In genomic region chr11:19378814-19379213, GRCh38 we compare ENCODE assay signal across 20 cellular contexts.
"Had no signal": no experiment of that assay in that cellular context is flagged by ENCODE, and none has a peak within 500 bp of the region (broad histone marks: within the 10 kb centered on the region; RNA-seq: fewer than 3 reads in every experiment).

No MANE protein-coding gene starts in this region.

- H3K9me3 ChIP-seq: psoas muscle, right lobe of liver, testis had no signal

- H3K4me1 ChIP-seq: psoas muscle, right lobe of liver had no signal

- ATAC-seq: activated T-cell treated with anti-CD3 and anti-CD28 coated beads, Interleukin-2, amount 50 U/mL, for 4 hours; psoas muscle; right lobe of liver; stimulated activated memory B cell treated with anti-CD40 and anti-IgM and Interleukin-4, amounts not matched to agents 10 μg/mL and 1 μg/mL and 100 μg/mL, for 72 hours had no signal

- DNase-seq: activated CD4-positive, alpha-beta T cell treated with anti-CD3 and anti-CD28 coated beads, Interleukin-2, amount 50 U/mL, for 1 hour; activated CD4-positive, CD25-positive, alpha-beta regulatory T cell treated with anti-CD3 and anti-CD28 coated beads, Interleukin-2, amount 50 U/mL, for 72 hours; activated CD8-positive, alpha-beta memory T cell treated with anti-CD3 and anti-CD28 coated beads, Interleukin-2, amount 50 U/mL, for 4 hours; activated naive CD4-positive, alpha-beta T cell treated with anti-CD3 and anti-CD28 coated beads for 36 hours; activated T-cell treated with anti-CD3 and anti-CD28 coated beads, Interleukin-2, amount 50 U/mL, for 4 hours; aorta; brain microvascular endothelial cell; erythroblast; foreskin fibroblast; midbrain; right lobe of liver; stimulated activated CD4-positive, alpha-beta T cell treated with anti-CD3 and anti-CD28 coated beads, Interleukin-4, amount 100 ng/mL, for 1 hour; T-helper 2 cell; testis had no signal

- H3K36me3 ChIP-seq: brain microvascular endothelial cell, right lobe of liver had no signal

- H3K27me3 ChIP-seq: brain microvascular endothelial cell, right lobe of liver, testis had no signal

- H3K4me3 ChIP-seq: coronary artery, lung, psoas muscle, right lobe of liver, smooth muscle cell, testis had no signal

- H3K4me2 ChIP-seq: smooth muscle cell had no signal

- H3K27ac ChIP-seq: brain microvascular endothelial cell, psoas muscle, right lobe of liver, testis, VCaP had no signal
